In genomic region chr22:19755722-19756287, GRCh38 we compare ENCODE assay signal across 1 cellular context.
TF ChIP-seq lines count a peak whose summit lies in the region.

No MANE protein-coding gene starts in this region.

TF ChIP-seq in H1, 55 proteins besides CTCF, POLR2A, EP300 and RAD21:
- TF ChIP-seq CEBPB (IDR thresholded peaks at IDR 0.05; ENCODE audit: low read depth, low read length) (no peak), EZH2 (IDR thresholded peaks at IDR 0.05; ENCODE audit: low read depth, low read length, severe bottlenecking) (peak; percentile 96), SUZ12 (IDR thresholded peaks at IDR 0.05; ENCODE audit: low read length) (peak; percentile 82), CHD7 (IDR thresholded peaks at IDR 0.05; ENCODE audit: insufficient replicate concordance, low read length) (no peak)
